ENCODE assay signal across 8 cellular contexts in genomic region chr6:42428326-42429041, GRCh38. TPM values are rescaled to one million over a fixed set of nuclear protein-coding genes. Genes with fewer than 3 reads are reported as not detected.
A peak's percentile ranks its signal among the peaks of the same experiment; 100 is the strongest.
DNase-seq lines count a peak whose midpoint lies in the region; ATAC-seq and TF ChIP-seq lines count a peak whose summit lies in the region.

No MANE protein-coding gene starts in this region.

- CTCF ChIA-PET in activated CD4-positive, alpha-beta memory T cell treated with anti-CD3 and anti-CD28 coated beads, Interleukin-2, amount 10 ng/mL, durations not matched to agents 7 days and 5 days (lab: Charles Lee) = interaction anchor here (1.2 to 2.0 kb wide), 4 partner anchors 9 to 119 kb away, joined by 3 to 10 read pairs (median 5); no protein-coding TSS in a partner anchor

- H3K36me3 Mint-ChIP-seq in activated CD4-positive, alpha-beta memory T cell treated with anti-CD3 and anti-CD28 coated beads, Interleukin-2, amount 10 ng/mL, durations not matched to agents 7 days and 5 days (ENCODE audit: low read depth) = peaks cover 40% of the 10 kb centered on the region
- H3K36me3 Mint-ChIP-seq in glutamatergic neuron (ENCODE audit: unreplicated experiment) = peaks cover 10% of the 10 kb centered on the region

- H3K4me3 Mint-ChIP-seq in activated CD4-positive, alpha-beta memory T cell treated with anti-CD3 and anti-CD28 coated beads, Interleukin-2, amount 10 ng/mL, durations not matched to agents 7 days and 5 days = peak overlapping the region; percentile 0
- H3K4me3 Mint-ChIP-seq in glutamatergic neuron (ENCODE audit: unreplicated experiment) = no peak overlapping the region

- H3K27me3 Mint-ChIP-seq in activated CD4-positive, alpha-beta memory T cell treated with anti-CD3 and anti-CD28 coated beads, Interleukin-2, amount 10 ng/mL, durations not matched to agents 7 days and 5 days = no peaks in the 10 kb centered on the region
- H3K27me3 Mint-ChIP-seq in glutamatergic neuron (ENCODE audit: unreplicated experiment) = peaks cover 2% of the 10 kb centered on the region

- peaks cover 2% of the 10 kb centered on the region for H3K9me3 Mint-ChIP-seq in activated CD4-positive, alpha-beta memory T cell treated with anti-CD3 and anti-CD28 coated beads, Interleukin-2, amount 10 ng/mL, durations not matched to agents 7 days and 5 days
- H3K9me3 Mint-ChIP-seq in glutamatergic neuron (ENCODE audit: unreplicated experiment) = peaks cover 1% of the 10 kb centered on the region

- no peak for TF ChIP-seq CTCF in glutamatergic neuron (IDR thresholded peaks at IDR 0.05; ENCODE audit: partially characterized antibody, unreplicated experiment)

- peak; percentile 49 for DNase-seq in activated CD4-positive, alpha-beta memory T cell treated with anti-CD3 and anti-CD28 coated beads, Interleukin-2, amount 10 ng/mL, durations not matched to agents 7 days and 5 days
- DNase-seq in glutamatergic neuron = no peak
- peak; percentile 67 for DNase-seq in stimulated activated CD4-positive, alpha-beta T cell treated with anti-CD3 and anti-CD28 coated beads, Interleukin-4, amount 100 ng/mL, for 24 hours
- no peak for DNase-seq in SHP77 treated with DMSO at 0.1 percent for 48 hours (lab: John Stamatoyannopoulos, UW)
- DNase-seq in NCI-H2171 (lab: John Stamatoyannopoulos, UW) = no peak
- no peak for DNase-seq in NCI-H2029 (lab: John Stamatoyannopoulos, UW)
- DNase-seq in NCI-H82 (lab: John Stamatoyannopoulos, UW) = no peak

- POLR2A ChIA-PET in activated CD4-positive, alpha-beta memory T cell treated with anti-CD3 and anti-CD28 coated beads, Interleukin-2, amount 10 ng/mL, durations not matched to agents 7 days and 5 days (lab: Charles Lee) = interaction anchor here (0.6 to 2.8 kb wide), 10 partner anchors 9 to 75 kb away, joined by 3 to 12 read pairs (median 4); partner anchors contain the start of gene TRERF1

- ATAC-seq in GM21447 (IDR thresholded peaks at IDR 0.05; ENCODE audit: unreplicated experiment) = peak; percentile 54

- H3K4me1 Mint-ChIP-seq in activated CD4-positive, alpha-beta memory T cell treated with anti-CD3 and anti-CD28 coated beads, Interleukin-2, amount 10 ng/mL, durations not matched to agents 7 days and 5 days = peaks cover 51% of the 10 kb centered on the region
- peaks cover 17% of the 10 kb centered on the region for H3K4me1 Mint-ChIP-seq in glutamatergic neuron (ENCODE audit: low read depth, unreplicated experiment)

- peak overlapping the region; percentile 47 for H3K27ac Mint-ChIP-seq in activated CD4-positive, alpha-beta memory T cell treated with anti-CD3 and anti-CD28 coated beads, Interleukin-2, amount 10 ng/mL, durations not matched to agents 7 days and 5 days
- peak overlapping the region; percentile 38 for H3K27ac Mint-ChIP-seq in glutamatergic neuron (ENCODE audit: unreplicated experiment)

RNA-seq across cellular contexts. Expression of gene TRERF1, which starts 23.2 kb away (rescaled TPM):
- total RNA-seq in activated CD4-positive, alpha-beta memory T cell treated with anti-CD3 and anti-CD28 coated beads, Interleukin-2, amount 10 ng/mL, durations not matched to agents 7 days and 5 days = 10 to 100 TPM; 17.4 to 18.2 TPM
- total RNA-seq in glutamatergic neuron (ENCODE audit: unreplicated experiment) = 12.8 TPM

Comparison
In these comparisons a context has a peak if more than half of its experiments do, and no peak if none do; other contexts are left out.
1. DNase-seq: peak in activated CD4-positive, alpha-beta memory T cell treated with anti-CD3 and anti-CD28 coated beads, Interleukin-2, amount 10 ng/mL, durations not matched to agents 7 days and 5 days (single experiment) and stimulated activated CD4-positive, alpha-beta T cell treated with anti-CD3 and anti-CD28 coated beads, Interleukin-4, amount 100 ng/mL, for 24 hours (single experiment); none in glutamatergic neuron (single experiment), SHP77 treated with DMSO at 0.1 percent for 48 hours (single experiment), NCI-H2171 (single experiment), NCI-H2029 (single experiment) and NCI-H82 (single experiment).